In genomic region chr3:136163607-136164006, GRCh38 we compare ENCODE assay signal across 8 cellular contexts. TPM values are rescaled to one million over a fixed set of nuclear protein-coding genes. Genes with fewer than 3 reads are reported as not detected.
DNase-seq lines count a peak whose midpoint lies in the region; FAIRE-seq and TF ChIP-seq lines count a peak whose summit lies in the region.
"Not testable (repeated sequence)": the region's sequence is repeated elsewhere in the genome, so short reads cannot be mapped to it uniquely, and the experiment has no call there.

No MANE protein-coding gene starts in this region.

- peaks cover 51% of the 10 kb centered on the region for H4K20me1 ChIP-seq in neural progenitor cell (ENCODE audit: low read depth)

- H3K27ac ChIP-seq in WERI-Rb-1 (peak overlapping the region; percentile 92), neural progenitor cell (peak overlapping the region; percentile 72)
- H3K27ac ChIP-seq in iPS-20b (ENCODE audit: low read length), result not testable (repeated sequence)

- H3K36me3 Mint-ChIP-seq in brain (peaks cover 71% of the 10 kb centered on the region), neural progenitor cell (peaks cover 40% of the 10 kb centered on the region)

- not testable (repeated sequence) for H3F3A ChIP-seq in neural progenitor cell (ENCODE audit: low read depth)

- peak overlapping the region; percentile 23 for H3K4me2 ChIP-seq in neural progenitor cell

- H3K9me3 Mint-ChIP-seq in brain, result peaks cover 12 to 36% (median 22%) of the 10 kb centered on the region in 5 experiments
- H3K9me3 Mint-ChIP-seq in neural progenitor cell, result peaks cover 41% of the 10 kb centered on the region

- H3K27me3 ChIP-seq in WERI-Rb-1 (ENCODE audit: insufficient read depth, low read depth, severe bottlenecking); iPS-20b (ENCODE audit: insufficient read depth, low read length); neural progenitor cell: not testable (repeated sequence)

- peak overlapping the region; percentile 14; the same call in 1 of the 2 replicates for H3K4me3 ChIP-seq in WERI-Rb-1 (ENCODE audit: low read depth, low read length)
- H3K4me3 ChIP-seq in iPS-20b (ENCODE audit: low read length); neural progenitor cell: not testable (repeated sequence)

- H3K79me2 ChIP-seq in neural progenitor cell (ENCODE audit: low read depth), result peaks cover 99% of the 10 kb centered on the region

- H3K9ac ChIP-seq in iPS-20b (ENCODE audit: low read depth, low read length), result peak overlapping the region; percentile 37; the same call in 1 of the 2 replicates
- H3K9ac ChIP-seq in neural progenitor cell, result not testable (repeated sequence)

- peaks cover 61% of the 10 kb centered on the region for H3K4me1 Mint-ChIP-seq in brain
- not testable (repeated sequence) for H3K4me1 Mint-ChIP-seq in neural progenitor cell

- not testable (repeated sequence) for H3K36me3 ChIP-seq in WERI-Rb-1; iPS-20b (ENCODE audit: insufficient read depth, low read depth, low read length); neural progenitor cell

- peak overlapping the region in 1 of 5 experiments; percentile 28 for H3K4me3 Mint-ChIP-seq in brain
- H3K4me3 Mint-ChIP-seq in neural progenitor cell, result not testable (repeated sequence)

- not testable (repeated sequence) for TF ChIP-seq CTCF in D721Med (IDR thresholded peaks at IDR 0.05; ENCODE audit: insufficient read depth, missing control alignments); WERI-Rb-1 (IDR thresholded peaks at IDR 0.05; ENCODE audit: low read depth, low read length); brain (conservative IDR thresholded peaks at IDR 0.05); neural progenitor cell (IDR thresholded peaks at IDR 0.05)

- H3K27ac Mint-ChIP-seq in brain, result peak overlapping the region; percentile 8 to 88 (median 70)
- H3K27ac Mint-ChIP-seq in neural progenitor cell, result not testable (repeated sequence)

- DNase-seq in D721Med (ENCODE audit: insufficient read length, low spot score), result not testable (repeated sequence)
- DNase-seq in Kasumi-1 (lab: John Stamatoyannopoulos, UW), result peak; percentile 29 to 36
- peak; percentile 32 for DNase-seq in NOMO-1 treated with DMSO at 0.1 percent for 48 hours (lab: John Stamatoyannopoulos, UW; ENCODE audit: unreplicated experiment)
- DNase-seq in WERI-Rb-1, result peak; percentile 73
- peak; percentile 39 for DNase-seq in neural progenitor cell (ENCODE audit: low spot score)
- DNase-seq in superior temporal gyrus (ENCODE audit: extremely low spot score), result peak; percentile 7

- FAIRE-seq in D721Med (lab: Jason Lieb, UNC), result peak; percentile 95

- H3K4me1 ChIP-seq in iPS-20b (ENCODE audit: insufficient read depth, low read length) (peaks cover 11% of the 10 kb centered on the region; the same call in 1 of the 2 replicates), neural progenitor cell (peaks cover 27% of the 10 kb centered on the region)

- not testable (repeated sequence) for H3K27me3 Mint-ChIP-seq in brain; neural progenitor cell (ENCODE audit: insufficient read depth, low read depth)

- not testable (repeated sequence) for H2AFZ ChIP-seq in neural progenitor cell (replicated peaks)

- not testable (repeated sequence) for H3K9me3 ChIP-seq in WERI-Rb-1 (ENCODE audit: severe bottlenecking); iPS-20b (ENCODE audit: insufficient read depth, low read depth, low read length); neural progenitor cell (ENCODE audit: low read depth)

RNA-seq across cellular contexts. Expression of gene MSL2, which starts 32.5 kb away (rescaled TPM):
- 17.2 TPM for polyA plus RNA-seq in brain (ENCODE audit: insufficient read depth, low read depth, low replicate concordance)
- total RNA-seq in neural progenitor cell (ENCODE audit: low replicate concordance), result 40.8 and 52.9 TPM in 2 replicates
